In genomic region chr16:56558024-56558747, GRCh38 we compare ENCODE assay signal across 12 cellular contexts. TPM values are rescaled to one million over a fixed set of nuclear protein-coding genes. Genes with fewer than 3 reads are reported as not detected.
DNase-seq lines count a peak whose midpoint lies in the region; ATAC-seq and TF ChIP-seq lines count a peak whose summit lies in the region.
"Had no signal": no experiment of that assay in that cellular context is flagged by ENCODE, and none has a peak within 500 bp of the region (broad histone marks: within the 10 kb centered on the region; RNA-seq: fewer than 3 reads in every experiment).

No MANE protein-coding gene starts in this region.

- no peaks in the 10 kb centered on the region for H3K9me3 Mint-ChIP-seq in central memory CD8-positive, alpha-beta T cell
- H3K9me3 Mint-ChIP-seq: H9 had no signal

- peak; percentile 66 for DNase-seq in GM03348 (ENCODE audit: low spot score)
- DNase-seq in NCI-H2171 (lab: John Stamatoyannopoulos, UW), result peak; percentile 66
- no peak for DNase-seq in central memory CD8-positive, alpha-beta T cell (ENCODE audit: low spot score in 2 of 2)
- peak; percentile 38 for DNase-seq in occipital lobe (lab: John Stamatoyannopoulos, UW)
- DNase-seq in uterus, result no peak
- DNase-seq in germinal center (ENCODE audit: low spot score), result no peak
- DNase-seq: H9, left ventricle myocardium inferior, T-helper 9 cell had no signal

- H3K9me3 ChIP-seq in uterus, result no peaks in the 10 kb centered on the region
- no peaks in the 10 kb centered on the region for H3K9me3 ChIP-seq in gastroesophageal sphincter
- H3K9me3 ChIP-seq: breast epithelium, left ventricle myocardium inferior had no signal

- H3K4me3 Mint-ChIP-seq in central memory CD8-positive, alpha-beta T cell, result no peak overlapping the region
- H3K4me3 Mint-ChIP-seq: H9 had no signal

- intact Hi-C loops in uterus (cut with DNase I; ENCODE audit: low total_unique reads), result no loop called here

- WGBS in gastroesophageal sphincter (ENCODE audit: low coverage in 1 of 2), 2 donors, result 44 to 56% methylated on average over 2 to 3 of the region's 8 CpGs

- no peaks in the 10 kb centered on the region for H3K4me1 ChIP-seq in uterus
- H3K4me1 ChIP-seq in gastroesophageal sphincter, result no peaks in the 10 kb centered on the region
- H3K4me1 ChIP-seq: breast epithelium, left ventricle myocardium inferior had no signal

- H3K27ac ChIP-seq in uterus (no peak overlapping the region), gastroesophageal sphincter (no peak overlapping the region)
- H3K27ac ChIP-seq: breast epithelium, left ventricle myocardium inferior had no signal

- H3K4me3 ChIP-seq in uterus (no peak overlapping the region), gastroesophageal sphincter (no peak overlapping the region)
- H3K4me3 ChIP-seq: breast epithelium, left ventricle myocardium inferior had no signal

- no peaks in the 10 kb centered on the region for H3K4me1 Mint-ChIP-seq in central memory CD8-positive, alpha-beta T cell

- no peaks in the 10 kb centered on the region for H3K36me3 ChIP-seq in uterus
- H3K36me3 ChIP-seq in gastroesophageal sphincter, result no peaks in the 10 kb centered on the region
- H3K36me3 ChIP-seq: breast epithelium, left ventricle myocardium inferior had no signal

- no peak for TF ChIP-seq EP300 in gastroesophageal sphincter (IDR thresholded peaks at IDR 0.05)

- TF ChIP-seq POLR2A in uterus (IDR thresholded peaks at IDR 0.05) (no peak), gastroesophageal sphincter (IDR thresholded peaks at IDR 0.05) (no peak)

- H3K36me3 Mint-ChIP-seq in central memory CD8-positive, alpha-beta T cell (ENCODE audit: insufficient read depth), result no peaks in the 10 kb centered on the region

- H3K27ac Mint-ChIP-seq in central memory CD8-positive, alpha-beta T cell (ENCODE audit: low read depth), result peak overlapping the region; percentile 12
- H3K27ac Mint-ChIP-seq: H9 had no signal

- peaks cover 71% of the 10 kb centered on the region for H3K27me3 Mint-ChIP-seq in central memory CD8-positive, alpha-beta T cell

- TF ChIP-seq CTCF in uterus (IDR thresholded peaks at IDR 0.05), result no peak
- TF ChIP-seq CTCF in gastroesophageal sphincter (IDR thresholded peaks at IDR 0.05), result no peak

- H3K27me3 ChIP-seq in uterus (no peaks in the 10 kb centered on the region), gastroesophageal sphincter (peaks cover 38% of the 10 kb centered on the region)
- H3K27me3 ChIP-seq: breast epithelium had no signal

- ATAC-seq in central memory CD8-positive, alpha-beta T cell (replicated peaks; ENCODE audit: extremely low read depth, poor library complexity, severe bottlenecking), result no peak
- no peak for ATAC-seq in HG03342 (IDR thresholded peaks at IDR 0.05; ENCODE audit: unreplicated experiment)
- no peak for ATAC-seq in gastroesophageal sphincter

RNA-seq across cellular contexts. Expression of gene MT4, which starts 6.7 kb away (rescaled TPM):
- total RNA-seq in occipital lobe (not detected), uterus (not detected), gastroesophageal sphincter (not detected)
- total RNA-seq: breast epithelium, H9, left ventricle myocardium inferior had no signal

RNA-seq across cellular contexts. Expression of gene MT3, which starts 31.1 kb away (rescaled TPM):
- 8.6 TPM for total RNA-seq in occipital lobe
- not detected for total RNA-seq in uterus
- 1 to 10 TPM in 2 of 4 donors, not detected in 2; 2.0 to 3.6 TPM for total RNA-seq in gastroesophageal sphincter
- total RNA-seq: breast epithelium, H9 had no signal

RNA-seq across cellular contexts. Expression of gene BBS2, which starts 38.4 kb away (rescaled TPM):
- 124 TPM for total RNA-seq in occipital lobe
- total RNA-seq in uterus, result 100 to 1,000 TPM in 1 of 4 donors, 10 to 100 TPM in 3; 44.1 to 209 (median 82.8) TPM
- total RNA-seq in gastroesophageal sphincter, result 10 to 100 TPM; 29.4 to 51.2 (median 45.5) TPM

RNA-seq across cellular contexts. Expression of gene MT2A, which starts 50.2 kb away (rescaled TPM):
- 2.3 TPM for total RNA-seq in occipital lobe
- total RNA-seq in uterus, result 100 to 1,000 TPM in 1 of 4 donors, 10 to 100 TPM in 1, under 1 TPM in 2; 0.69 to 152 (median 17.4) TPM
- total RNA-seq in gastroesophageal sphincter, result 100 to 1,000 TPM in 2 of 4 donors, 10 to 100 TPM in 2; 27.2 to 216 (median 119) TPM

Comparison
In these comparisons a context has a peak if more than half of its experiments do, and no peak if none do; other contexts are left out.
1. DNase-seq: peak in GM03348 (single experiment), NCI-H2171 (single experiment) and occipital lobe (single experiment); none in central memory CD8-positive, alpha-beta T cell (0 of 2), uterus (0 of 2) and germinal center (single experiment).